ENCODE assay signal across 8 cellular contexts in genomic region chr14:85531594-85532391, GRCh38. TPM values are rescaled to one million over a fixed set of nuclear protein-coding genes. Genes with fewer than 3 reads are reported as not detected.
DNase-seq lines count a peak whose midpoint lies in the region; ATAC-seq and TF ChIP-seq lines count a peak whose summit lies in the region.

No MANE protein-coding gene starts in this region.

- peaks cover 6 to 13% of the 10 kb centered on the region in 2 donors for H3K27me3 ChIP-seq in esophagus (ENCODE audit: control insufficient read depth in 1 of 2, insufficient read depth in 2 of 2, low read length in 2 of 2)
- peaks cover 0 to 51% (median 23%) of the 10 kb centered on the region in 4 donors for H3K27me3 ChIP-seq in upper lobe of left lung

- no peak for TF ChIP-seq CTCF in upper lobe of left lung (IDR thresholded peaks at IDR 0.05)

- H3K36me3 ChIP-seq in esophagus (ENCODE audit: control insufficient read depth in 2 of 2, insufficient read depth in 2 of 2, low read length in 1 of 2) (no peaks in the 10 kb centered on the region), mesodermal cell (ENCODE audit: control insufficient read depth, insufficient read depth, low read length) (no peaks in the 10 kb centered on the region), upper lobe of left lung (no peaks in the 10 kb centered on the region)

- DNase-seq in H4 (ENCODE audit: low spot score) (peak; percentile 79), RPMI7951 (ENCODE audit: low read depth) (peak; percentile 86), upper lobe of left lung (peak; percentile 36 to 88)
- no peak for DNase-seq in stimulated activated CD4-positive, alpha-beta T cell treated with anti-CD3 and anti-CD28 coated beads, Interleukin-4, amount 100 ng/mL, for 1 hour

- ATAC-seq in upper lobe of left lung (ENCODE audit: low FRiP score in 2 of 2) (peak; percentile 28 to 55), HG02798 (IDR thresholded peaks at IDR 0.05; ENCODE audit: poor library complexity, unreplicated experiment) (no peak), GM21390 (IDR thresholded peaks at IDR 0.05; ENCODE audit: unreplicated experiment) (no peak)

- peaks cover 10 to 18% of the 10 kb centered on the region in 2 donors for H3K4me1 ChIP-seq in esophagus (ENCODE audit: control insufficient read depth in 2 of 2, insufficient read depth in 2 of 2, low read length in 1 of 2)
- H3K4me1 ChIP-seq in mesodermal cell (ENCODE audit: control insufficient read depth, insufficient read depth, low read length, poor library complexity, severe bottlenecking): peaks cover 6% of the 10 kb centered on the region
- peaks cover 9 to 59% (median 40%) of the 10 kb centered on the region in 4 donors for H3K4me1 ChIP-seq in upper lobe of left lung

- 2 to 3% methylated on average over 62 of the region's 62 CpGs for WGBS in esophagus, 2 donors
- WGBS in mesodermal cell (ENCODE audit: insufficient coverage in 2 of 2), 2 experiments: 0 to 1% methylated on average over 46 to 58 of the region's 62 CpGs
- WGBS in upper lobe of left lung, 2 donors: 1 to 4% methylated on average over 16 to 62 of the region's 62 CpGs

- no peak for TF ChIP-seq EP300 in upper lobe of left lung (IDR thresholded peaks at IDR 0.05)

- H3K4me3 ChIP-seq in esophagus (ENCODE audit: low read depth in 1 of 2, low read length in 2 of 2): peak overlapping the region; percentile 54 to 65
- peak overlapping the region; percentile 70 for H3K4me3 ChIP-seq in mesodermal cell (ENCODE audit: extremely low read depth, insufficient read depth, low read length, poor library complexity, severe bottlenecking)
- H3K4me3 ChIP-seq in upper lobe of left lung: peak overlapping the region in 3 of 4 donors; percentile 31 to 56 (median 53)

- H3K27ac ChIP-seq in esophagus (ENCODE audit: low read depth in 2 of 2, low read length in 1 of 2): peak overlapping the region; percentile 62 to 66
- H3K27ac ChIP-seq in mesodermal cell (ENCODE audit: low read depth, low read length, severe bottlenecking): peak overlapping the region; percentile 70
- H3K27ac ChIP-seq in upper lobe of left lung: peak overlapping the region in 2 of 4 donors; percentile 43 to 73

- TF ChIP-seq POLR2A in upper lobe of left lung (IDR thresholded peaks at IDR 0.05): no peak

- H3K9me3 ChIP-seq in esophagus (ENCODE audit: control insufficient read depth in 2 of 2, insufficient read depth in 1 of 2, low read depth in 1 of 2, low read length in 1 of 2) (no peaks in the 10 kb centered on the region), mesodermal cell (ENCODE audit: control insufficient read depth, low read length) (no peaks in the 10 kb centered on the region), upper lobe of left lung (no peaks in the 10 kb centered on the region)

RNA-seq across cellular contexts. Expression of gene FLRT2, which starts 1.8 kb away (rescaled TPM):
- 9.8 and 13.7 TPM in 2 replicates for total RNA-seq in H4 (2014; rRNA removed; shearing (Covaris generic))
- total RNA-seq in RPMI7951 (2014; rRNA removed; shearing (Covaris generic)): 3.7 and 5.2 TPM in 2 replicates
- 1 to 10 TPM in 1 of 2 donors, under 1 TPM in 1; 0.98 to 2.1 TPM for polyA plus RNA-seq in esophagus
- 82.3 TPM for polyA plus RNA-seq in mesodermal cell (2013, experiment 1 of 2)
- 80.4 TPM for polyA plus RNA-seq in mesodermal cell (2013, experiment 2 of 2)
- 10 to 100 TPM in 2 of 6 donors, 1 to 10 TPM in 3, under 1 TPM in 1; 0.91 to 24.1 (median 5.0) TPM for total RNA-seq in upper lobe of left lung

Comparison
In these comparisons a context has a peak if more than half of its experiments do, and no peak if none do; other contexts are left out.
1. ATAC-seq: peak in upper lobe of left lung (2 of 2); none in HG02798 (single experiment) and GM21390 (single experiment).
2. Peak in every context shown above with its lines, with median percentiles within 50 percentile points of each other: H3K4me3 ChIP-seq.